1 cellular context compared by ENCODE assay signal in the genomic region with DNA sequence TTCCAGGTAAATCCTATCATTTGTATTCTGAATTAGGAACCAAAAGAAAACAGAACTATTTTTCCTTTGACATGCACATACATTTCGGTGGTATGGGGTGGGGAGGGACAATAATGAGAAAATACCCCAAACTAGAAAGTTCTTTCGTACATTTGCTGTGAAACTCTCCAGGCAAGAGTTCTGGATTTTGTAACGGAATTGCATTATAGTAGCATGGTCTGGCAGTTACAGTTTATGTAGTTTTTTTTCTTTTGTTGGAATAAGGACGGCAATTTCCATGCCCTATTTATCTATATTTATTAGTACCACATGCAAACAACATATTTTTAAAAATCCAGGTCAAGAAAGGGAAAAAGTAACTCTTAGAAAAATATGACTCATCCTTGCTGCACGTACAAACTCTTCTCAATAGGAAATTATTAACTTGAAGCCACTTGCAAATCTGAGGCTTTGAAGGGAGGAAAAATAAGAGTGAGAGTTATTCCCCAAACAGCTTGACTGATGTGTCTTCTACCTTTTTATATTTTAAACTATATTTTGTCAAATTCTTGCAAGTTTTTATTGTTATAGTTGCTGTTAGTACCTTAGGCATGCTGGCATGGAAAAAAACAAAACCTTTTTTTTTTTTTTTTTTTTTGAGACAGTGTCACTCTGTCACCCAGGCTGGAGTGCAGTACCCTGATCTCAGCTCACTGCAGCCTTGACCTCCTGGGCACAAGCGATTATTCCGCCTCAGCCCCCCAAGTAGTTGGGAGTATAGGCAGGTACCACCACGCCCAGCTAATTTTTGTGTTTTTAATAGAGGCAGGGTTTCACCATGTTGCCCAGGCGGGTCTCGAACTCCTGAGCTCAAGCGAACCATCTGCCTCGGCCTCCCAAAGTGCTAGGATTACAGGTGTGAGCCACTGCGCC.
A peak's percentile ranks its signal among the peaks of the same experiment; 100 is the strongest.
TF ChIP-seq lines count a peak whose summit lies in the region.

No MANE protein-coding gene starts in this region.

TF ChIP-seq in HepG2, 621 proteins besides CTCF, POLR2A, EP300 and RAD21 (continued from another document and continues in another):
- TF ChIP-seq, protein P1, sequence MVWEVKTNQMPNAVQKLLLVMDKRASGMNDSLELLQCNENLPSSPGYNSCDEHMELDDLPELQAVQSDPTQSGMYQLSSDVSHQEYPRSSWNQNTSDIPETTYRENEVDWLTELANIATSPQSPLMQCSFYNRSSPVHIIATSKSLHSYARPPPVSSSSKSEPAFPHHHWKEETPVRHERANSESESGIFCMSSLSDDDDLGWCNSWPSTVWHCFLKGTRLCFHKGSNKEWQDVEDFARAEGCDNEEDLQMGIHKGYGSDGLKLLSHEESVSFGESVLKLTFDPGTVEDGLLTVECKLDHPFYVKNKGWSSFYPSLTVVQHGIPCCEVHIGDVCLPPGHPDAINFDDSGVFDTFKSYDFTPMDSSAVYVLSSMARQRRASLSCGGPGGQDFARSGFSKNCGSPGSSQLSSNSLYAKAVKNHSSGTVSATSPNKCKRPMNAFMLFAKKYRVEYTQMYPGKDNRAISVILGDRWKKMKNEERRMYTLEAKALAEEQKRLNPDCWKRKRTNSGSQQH (CRISPR knock-in tag; IDR thresholded peaks at IDR 0.05; ENCODE audit: low read depth): 0 out of 2 replicates have a peak, but pooled peaks have one; percentile 16
- TF ChIP-seq POLR2G (IDR thresholded peaks at IDR 0.05; ENCODE audit: low read depth, low read length): 0 out of 2 replicates have a peak, but pooled peaks have one; percentile 29
- peak; percentile 66; the same call in 1 of the 2 replicates for TF ChIP-seq FOSL1 (CRISPR knock-in tag; IDR thresholded peaks at IDR 0.05; ENCODE audit: borderline replicate concordance)
- TF ChIP-seq MED1 (CRISPR knock-in tag; IDR thresholded peaks at IDR 0.05): peak; percentile 36; the same call in 1 of the 2 replicates
- TF ChIP-seq, protein P2, sequence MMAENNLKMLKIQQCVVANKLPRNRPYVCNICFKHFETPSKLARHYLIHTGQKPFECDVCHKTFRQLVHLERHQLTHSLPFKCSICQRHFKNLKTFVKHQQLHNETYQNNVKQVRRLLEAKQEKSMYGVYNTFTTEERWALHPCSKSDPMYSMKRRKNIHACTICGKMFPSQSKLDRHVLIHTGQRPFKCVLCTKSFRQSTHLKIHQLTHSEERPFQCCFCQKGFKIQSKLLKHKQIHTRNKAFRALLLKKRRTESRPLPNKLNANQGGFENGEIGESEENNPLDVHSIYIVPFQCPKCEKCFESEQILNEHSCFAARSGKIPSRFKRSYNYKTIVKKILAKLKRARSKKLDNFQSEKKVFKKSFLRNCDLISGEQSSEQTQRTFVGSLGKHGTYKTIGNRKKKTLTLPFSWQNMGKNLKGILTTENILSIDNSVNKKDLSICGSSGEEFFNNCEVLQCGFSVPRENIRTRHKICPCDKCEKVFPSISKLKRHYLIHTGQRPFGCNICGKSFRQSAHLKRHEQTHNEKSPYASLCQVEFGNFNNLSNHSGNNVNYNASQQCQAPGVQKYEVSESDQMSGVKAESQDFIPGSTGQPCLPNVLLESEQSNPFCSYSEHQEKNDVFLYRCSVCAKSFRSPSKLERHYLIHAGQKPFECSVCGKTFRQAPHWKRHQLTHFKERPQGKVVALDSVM (CRISPR knock-in tag; IDR thresholded peaks at IDR 0.05): peak; percentile 20; the same call in 1 of the 2 replicates
- no peak for TF ChIP-seq KDM3A (CRISPR knock-in tag; IDR thresholded peaks at IDR 0.05; ENCODE audit: low read depth)
- no peak for TF ChIP-seq ZNF101 (CRISPR knock-in tag; IDR thresholded peaks at IDR 0.05; ENCODE audit: borderline replicate concordance, low read depth)
- peak; percentile 43; the same call in 1 of the 2 replicates for TF ChIP-seq ZNF788 (CRISPR knock-in tag; IDR thresholded peaks at IDR 0.05; ENCODE audit: borderline replicate concordance)
- peak; percentile 38; the same call in 1 of the 2 replicates for TF ChIP-seq FOSL2 (CRISPR knock-in tag; IDR thresholded peaks at IDR 0.05)
- 0 out of 2 replicates have a peak, but pooled peaks have one; percentile 1 for TF ChIP-seq THAP11 (CRISPR knock-in tag; IDR thresholded peaks at IDR 0.05)
- 0 out of 2 replicates have a peak, but pooled peaks have one; percentile 6 for TF ChIP-seq RARG (CRISPR knock-in tag; IDR thresholded peaks at IDR 0.05; ENCODE audit: low read depth)
- no peak for TF ChIP-seq ZNF484 (CRISPR knock-in tag; IDR thresholded peaks at IDR 0.05; ENCODE audit: borderline replicate concordance, low read depth)
- TF ChIP-seq CHD4 (IDR thresholded peaks at IDR 0.05; ENCODE audit: borderline replicate concordance, low read length): peak; percentile 87; the same call in 1 of the 2 replicates
- no peak for TF ChIP-seq ELF1 (CRISPR knock-in tag; IDR thresholded peaks at IDR 0.05)
- TF ChIP-seq GATAD1 (CRISPR knock-in tag; IDR thresholded peaks at IDR 0.05): peak; percentile 28; the same call in 1 of the 2 replicates
- 0 out of 2 replicates have a peak, but pooled peaks have one; percentile 19 for TF ChIP-seq ZSCAN29 (CRISPR knock-in tag; conservative IDR thresholded peaks at IDR 0.05)
- peak; percentile 90; the same call in 1 of the 2 replicates for TF ChIP-seq RORA (CRISPR knock-in tag; IDR thresholded peaks at IDR 0.05)
- TF ChIP-seq ELF3 (CRISPR knock-in tag; IDR thresholded peaks at IDR 0.05): peak; percentile 31; the same call in 1 of the 2 replicates
- TF ChIP-seq ZNF570 (CRISPR knock-in tag; IDR thresholded peaks at IDR 0.05; ENCODE audit: borderline replicate concordance): no peak
- TF ChIP-seq, protein P3, sequence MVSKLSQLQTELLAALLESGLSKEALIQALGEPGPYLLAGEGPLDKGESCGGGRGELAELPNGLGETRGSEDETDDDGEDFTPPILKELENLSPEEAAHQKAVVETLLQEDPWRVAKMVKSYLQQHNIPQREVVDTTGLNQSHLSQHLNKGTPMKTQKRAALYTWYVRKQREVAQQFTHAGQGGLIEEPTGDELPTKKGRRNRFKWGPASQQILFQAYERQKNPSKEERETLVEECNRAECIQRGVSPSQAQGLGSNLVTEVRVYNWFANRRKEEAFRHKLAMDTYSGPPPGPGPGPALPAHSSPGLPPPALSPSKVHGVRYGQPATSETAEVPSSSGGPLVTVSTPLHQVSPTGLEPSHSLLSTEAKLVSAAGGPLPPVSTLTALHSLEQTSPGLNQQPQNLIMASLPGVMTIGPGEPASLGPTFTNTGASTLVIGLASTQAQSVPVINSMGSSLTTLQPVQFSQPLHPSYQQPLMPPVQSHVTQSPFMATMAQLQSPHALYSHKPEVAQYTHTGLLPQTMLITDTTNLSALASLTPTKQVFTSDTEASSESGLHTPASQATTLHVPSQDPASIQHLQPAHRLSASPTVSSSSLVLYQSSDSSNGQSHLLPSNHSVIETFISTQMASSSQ (IDR thresholded peaks at IDR 0.05; ENCODE audit: low read depth): peak; percentile 83
- TF ChIP-seq, protein P3 (CRISPR knock-in tag; IDR thresholded peaks at IDR 0.05; ENCODE audit: borderline replicate concordance): no peak; the same call in 1 of the 2 replicates
- TF ChIP-seq KDM6A (CRISPR knock-in tag; IDR thresholded peaks at IDR 0.05; ENCODE audit: low read depth): peak; percentile 64; the same call in 1 of the 2 replicates
- TF ChIP-seq HNRNPUL1 (IDR thresholded peaks at IDR 0.05; ENCODE audit: low read depth, low read length): peak; percentile 69; the same call in 1 of the 2 replicates
- TF ChIP-seq ZBTB7B (CRISPR knock-in tag; IDR thresholded peaks at IDR 0.05): peak; percentile 86
- peak; percentile 75; the same call in 1 of the 2 replicates for TF ChIP-seq ZNF816 (CRISPR knock-in tag; IDR thresholded peaks at IDR 0.05; ENCODE audit: borderline replicate concordance)
- no peak for TF ChIP-seq SOX6 (IDR thresholded peaks at IDR 0.05)
- peak; percentile 36; the same call in 1 of the 2 replicates for TF ChIP-seq SOX6 (CRISPR knock-in tag; IDR thresholded peaks at IDR 0.05)
- TF ChIP-seq YEATS4 (CRISPR knock-in tag; IDR thresholded peaks at IDR 0.05; ENCODE audit: borderline replicate concordance): peak; percentile 20; the same call in 1 of the 2 replicates
- no peak for TF ChIP-seq MTA3 (CRISPR knock-in tag; IDR thresholded peaks at IDR 0.05)
- TF ChIP-seq ZNF777 (CRISPR knock-in tag; IDR thresholded peaks at IDR 0.05): 0 out of 2 replicates have a peak, but pooled peaks have one; percentile 53
- TF ChIP-seq RARA (CRISPR knock-in tag; IDR thresholded peaks at IDR 0.05): peak; percentile 34; the same call in 1 of the 2 replicates
- no peak for TF ChIP-seq SIN3B (IDR thresholded peaks at IDR 0.05; ENCODE audit: low read length)
- TF ChIP-seq, protein P4, sequence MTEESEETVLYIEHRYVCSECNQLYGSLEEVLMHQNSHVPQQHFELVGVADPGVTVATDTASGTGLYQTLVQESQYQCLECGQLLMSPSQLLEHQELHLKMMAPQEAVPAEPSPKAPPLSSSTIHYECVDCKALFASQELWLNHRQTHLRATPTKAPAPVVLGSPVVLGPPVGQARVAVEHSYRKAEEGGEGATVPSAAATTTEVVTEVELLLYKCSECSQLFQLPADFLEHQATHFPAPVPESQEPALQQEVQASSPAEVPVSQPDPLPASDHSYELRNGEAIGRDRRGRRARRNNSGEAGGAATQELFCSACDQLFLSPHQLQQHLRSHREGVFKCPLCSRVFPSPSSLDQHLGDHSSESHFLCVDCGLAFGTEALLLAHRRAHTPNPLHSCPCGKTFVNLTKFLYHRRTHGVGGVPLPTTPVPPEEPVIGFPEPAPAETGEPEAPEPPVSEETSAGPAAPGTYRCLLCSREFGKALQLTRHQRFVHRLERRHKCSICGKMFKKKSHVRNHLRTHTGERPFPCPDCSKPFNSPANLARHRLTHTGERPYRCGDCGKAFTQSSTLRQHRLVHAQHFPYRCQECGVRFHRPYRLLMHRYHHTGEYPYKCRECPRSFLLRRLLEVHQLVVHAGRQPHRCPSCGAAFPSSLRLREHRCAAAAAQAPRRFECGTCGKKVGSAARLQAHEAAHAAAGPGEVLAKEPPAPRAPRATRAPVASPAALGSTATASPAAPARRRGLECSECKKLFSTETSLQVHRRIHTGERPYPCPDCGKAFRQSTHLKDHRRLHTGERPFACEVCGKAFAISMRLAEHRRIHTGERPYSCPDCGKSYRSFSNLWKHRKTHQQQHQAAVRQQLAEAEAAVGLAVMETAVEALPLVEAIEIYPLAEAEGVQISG (CRISPR knock-in tag; IDR thresholded peaks at IDR 0.05): 0 out of 2 replicates have a peak, but pooled peaks have one; percentile 14
- TF ChIP-seq, protein P5, sequence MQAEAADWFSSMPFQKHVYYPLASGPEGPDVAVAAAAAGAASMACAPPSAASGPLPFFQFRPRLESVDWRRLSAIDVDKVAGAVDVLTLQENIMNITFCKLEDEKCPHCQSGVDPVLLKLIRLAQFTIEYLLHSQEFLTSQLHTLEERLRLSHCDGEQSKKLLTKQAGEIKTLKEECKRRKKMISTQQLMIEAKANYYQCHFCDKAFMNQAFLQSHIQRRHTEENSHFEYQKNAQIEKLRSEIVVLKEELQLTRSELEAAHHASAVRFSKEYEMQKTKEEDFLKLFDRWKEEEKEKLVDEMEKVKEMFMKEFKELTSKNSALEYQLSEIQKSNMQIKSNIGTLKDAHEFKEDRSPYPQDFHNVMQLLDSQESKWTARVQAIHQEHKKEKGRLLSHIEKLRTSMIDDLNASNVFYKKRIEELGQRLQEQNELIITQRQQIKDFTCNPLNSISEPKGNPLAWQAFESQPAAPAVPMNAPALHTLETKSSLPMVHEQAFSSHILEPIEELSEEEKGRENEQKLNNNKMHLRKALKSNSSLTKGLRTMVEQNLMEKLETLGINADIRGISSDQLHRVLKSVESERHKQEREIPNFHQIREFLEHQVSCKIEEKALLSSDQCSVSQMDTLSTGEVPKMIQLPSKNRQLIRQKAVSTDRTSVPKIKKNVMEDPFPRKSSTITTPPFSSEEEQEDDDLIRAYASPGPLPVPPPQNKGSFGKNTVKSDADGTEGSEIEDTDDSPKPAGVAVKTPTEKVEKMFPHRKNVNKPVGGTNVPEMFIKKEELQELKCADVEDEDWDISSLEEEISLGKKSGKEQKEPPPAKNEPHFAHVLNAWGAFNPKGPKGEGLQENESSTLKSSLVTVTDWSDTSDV (CRISPR knock-in tag; IDR thresholded peaks at IDR 0.05): no peak
- TF ChIP-seq PATZ1 (CRISPR knock-in tag; IDR thresholded peaks at IDR 0.05): peak; percentile 45; the same call in 1 of the 2 replicates
- TF ChIP-seq BRD4 (CRISPR knock-in tag; IDR thresholded peaks at IDR 0.05): 0 out of 2 replicates have a peak, but pooled peaks have one; percentile 45
- 0 out of 2 replicates have a peak, but pooled peaks have one; percentile 30 for TF ChIP-seq ZNF670 (CRISPR knock-in tag; IDR thresholded peaks at IDR 0.05; ENCODE audit: borderline replicate concordance)
- peak; percentile 82; the same call in 1 of the 2 replicates for TF ChIP-seq ZNF362 (CRISPR knock-in tag; IDR thresholded peaks at IDR 0.05; ENCODE audit: borderline replicate concordance)
- TF ChIP-seq CREB1 (IDR thresholded peaks at IDR 0.05): no peak
- 0 out of 2 replicates have a peak, but pooled peaks have one; percentile 64 for TF ChIP-seq CREB1 (CRISPR knock-in tag; IDR thresholded peaks at IDR 0.05)
- peak; percentile 64 for TF ChIP-seq RBFOX2 (IDR thresholded peaks at IDR 0.05; ENCODE audit: low read depth, low read length)
- TF ChIP-seq KMT2B (CRISPR knock-in tag; IDR thresholded peaks at IDR 0.05): no peak
